Comparison of ENCODE assay signal across 10 cellular contexts in genomic region chr1:211330282-211330936, GRCh38. TPM values are rescaled to one million over a fixed set of nuclear protein-coding genes. Genes with fewer than 3 reads are reported as not detected.
DNase-seq lines count a peak whose midpoint lies in the region; ATAC-seq and TF ChIP-seq lines count a peak whose summit lies in the region.
"Had no signal": no experiment of that assay in that cellular context is flagged by ENCODE, and none has a peak within 500 bp of the region (broad histone marks: within the 10 kb centered on the region; RNA-seq: fewer than 3 reads in every experiment).

No MANE protein-coding gene starts in this region.

- H3K9me3 ChIP-seq in OCI-LY3 (ENCODE audit: insufficient read depth, low read length) = no peaks in the 10 kb centered on the region

- no peak for DNase-seq in activated CD8-positive, alpha-beta memory T cell treated with anti-CD3 and anti-CD28 coated beads, Interleukin-2, amount 10 ng/mL, durations not matched to agents 7 days and 5 days
- DNase-seq in activated CD8-positive, alpha-beta memory T cell treated with anti-CD3 and anti-CD28 coated beads for 24 hours = no peak
- DNase-seq in caudate nucleus (lab: John Stamatoyannopoulos, UW) = peak in 14 of 61 donors; percentile 13 to 73 (median 32)
- DNase-seq in stimulated activated effector memory CD8-positive, alpha-beta T cell treated with anti-CD3 and anti-CD28 coated beads, Interleukin-12 subunit alpha, Interleukin-12 subunit beta, amount 100 ng/mL, for 72 hours (ENCODE audit: low spot score in 2 of 2) = peak in 1 of 2 donors; percentile 29
- DNase-seq in GF-D8 (lab: John Stamatoyannopoulos, UW) = no peak
- DNase-seq in ACHN = no peak

- peaks cover 85% of the 10 kb centered on the region for H3K79me2 ChIP-seq in OCI-LY3 (ENCODE audit: low read length)

- no peak for ATAC-seq in activated CD8-positive, alpha-beta memory T cell treated with anti-CD3 and anti-CD28 coated beads, Interleukin-2, amount 10 ng/mL, durations not matched to agents 7 days and 5 days
- no peak for ATAC-seq in stimulated activated effector memory CD8-positive, alpha-beta T cell treated with anti-CD3 and anti-CD28 coated beads, Interleukin-12 subunit alpha, Interleukin-12 subunit beta, amount 100 ng/mL, for 72 hours
- no peak for ATAC-seq in HG02840 (IDR thresholded peaks at IDR 0.05; ENCODE audit: low FRiP score, unreplicated experiment)

- no peaks in the 10 kb centered on the region for H3K27me3 Mint-ChIP-seq in activated CD8-positive, alpha-beta memory T cell treated with anti-CD3 and anti-CD28 coated beads, Interleukin-2, amount 10 ng/mL, durations not matched to agents 7 days and 5 days

- peak overlapping the region; percentile 91 for H3K27ac Mint-ChIP-seq in activated CD8-positive, alpha-beta memory T cell treated with anti-CD3 and anti-CD28 coated beads, Interleukin-2, amount 10 ng/mL, durations not matched to agents 7 days and 5 days
- peak overlapping the region; percentile 97 for H3K27ac Mint-ChIP-seq in stimulated activated effector memory CD8-positive, alpha-beta T cell treated with anti-CD3 and anti-CD28 coated beads, Interleukin-12 subunit alpha, Interleukin-12 subunit beta, amount 100 ng/mL, for 72 hours

- peaks cover 77% of the 10 kb centered on the region for H3K4me1 Mint-ChIP-seq in activated CD8-positive, alpha-beta memory T cell treated with anti-CD3 and anti-CD28 coated beads, Interleukin-2, amount 10 ng/mL, durations not matched to agents 7 days and 5 days
- H3K4me1 Mint-ChIP-seq in stimulated activated effector memory CD8-positive, alpha-beta T cell treated with anti-CD3 and anti-CD28 coated beads, Interleukin-12 subunit alpha, Interleukin-12 subunit beta, amount 100 ng/mL, for 72 hours = peaks cover 84% of the 10 kb centered on the region

- H3K27me3 ChIP-seq in OCI-LY3 (ENCODE audit: low read depth, low read length) = no peaks in the 10 kb centered on the region

- no peak overlapping the region for H3K9ac ChIP-seq in OCI-LY3 (ENCODE audit: low read length)
- H3K9ac ChIP-seq: GM23248 had no signal

- H4K20me1 ChIP-seq in OCI-LY3 (ENCODE audit: insufficient read depth, low read length) = peaks cover 61% of the 10 kb centered on the region

- no peak for TF ChIP-seq CTCF in OCI-LY3 (IDR thresholded peaks at IDR 0.05; ENCODE audit: low read depth, low read length)

- H3K36me3 Mint-ChIP-seq in activated CD8-positive, alpha-beta memory T cell treated with anti-CD3 and anti-CD28 coated beads, Interleukin-2, amount 10 ng/mL, durations not matched to agents 7 days and 5 days = peaks cover 20% of the 10 kb centered on the region
- peaks cover 25% of the 10 kb centered on the region for H3K36me3 Mint-ChIP-seq in stimulated activated effector memory CD8-positive, alpha-beta T cell treated with anti-CD3 and anti-CD28 coated beads, Interleukin-12 subunit alpha, Interleukin-12 subunit beta, amount 100 ng/mL, for 72 hours

- H3K4me2 ChIP-seq in OCI-LY3 (ENCODE audit: low read length) = peak overlapping the region; percentile 66; the same call in 1 of the 2 replicates

- H3K9me3 Mint-ChIP-seq in activated CD8-positive, alpha-beta memory T cell treated with anti-CD3 and anti-CD28 coated beads, Interleukin-2, amount 10 ng/mL, durations not matched to agents 7 days and 5 days (ENCODE audit: low read depth) = no peaks in the 10 kb centered on the region
- H3K9me3 Mint-ChIP-seq in stimulated activated effector memory CD8-positive, alpha-beta T cell treated with anti-CD3 and anti-CD28 coated beads, Interleukin-12 subunit alpha, Interleukin-12 subunit beta, amount 100 ng/mL, for 72 hours = no peaks in the 10 kb centered on the region

- peaks cover 49% of the 10 kb centered on the region for H3K4me1 ChIP-seq in OCI-LY3 (ENCODE audit: low read length)

- H3K4me3 Mint-ChIP-seq in activated CD8-positive, alpha-beta memory T cell treated with anti-CD3 and anti-CD28 coated beads, Interleukin-2, amount 10 ng/mL, durations not matched to agents 7 days and 5 days = peak overlapping the region; percentile 85
- H3K4me3 Mint-ChIP-seq in stimulated activated effector memory CD8-positive, alpha-beta T cell treated with anti-CD3 and anti-CD28 coated beads, Interleukin-12 subunit alpha, Interleukin-12 subunit beta, amount 100 ng/mL, for 72 hours = peak overlapping the region; percentile 83

- H3K4me3 ChIP-seq in OCI-LY3 (ENCODE audit: low read length) = peak overlapping the region; percentile 44
- H3K4me3 ChIP-seq: GM23248, skin epidermis had no signal

- H3K27ac ChIP-seq in OCI-LY3 (ENCODE audit: low read length) = no peak overlapping the region
- H3K27ac ChIP-seq in caudate nucleus (ENCODE audit: low read depth, low read length) = peak overlapping the region; percentile 44
- H3K27ac ChIP-seq: GM23248 had no signal

- in situ Hi-C loops in ACHN (cut with HindIII; ENCODE audit: low pct_ligation_motif_present, low pct_unique_long_range_greater_than_20kb, low sequenced_read_pairs) = no loop called here

- H3K36me3 ChIP-seq in OCI-LY3 (replicated peaks; ENCODE audit: low read depth, low read length) = peaks cover 16% of the 10 kb centered on the region

- CTCF ChIA-PET in activated CD8-positive, alpha-beta memory T cell treated with anti-CD3 and anti-CD28 coated beads, Interleukin-2, amount 10 ng/mL, durations not matched to agents 7 days and 5 days (lab: Charles Lee) = interaction anchor here (0.7 to 9.8 kb wide), 4 partner anchors 21 to 182 kb away, joined by 4 to 85 read pairs (median 4); no protein-coding TSS in a partner anchor

- H2AFZ ChIP-seq in OCI-LY3 (ENCODE audit: low read depth, low read length) = no peak overlapping the region
- H2AFZ ChIP-seq: GM23248 had no signal

RNA-seq across cellular contexts. Expression of gene TRAF5, which starts 3.8 kb away (rescaled TPM):
- total RNA-seq in activated CD8-positive, alpha-beta memory T cell treated with anti-CD3 and anti-CD28 coated beads, Interleukin-2, amount 10 ng/mL, durations not matched to agents 7 days and 5 days = 10 to 100 TPM; 49.7 to 63.2 TPM
